ENCODE assay signal across 23 cellular contexts in the genomic region with DNA sequence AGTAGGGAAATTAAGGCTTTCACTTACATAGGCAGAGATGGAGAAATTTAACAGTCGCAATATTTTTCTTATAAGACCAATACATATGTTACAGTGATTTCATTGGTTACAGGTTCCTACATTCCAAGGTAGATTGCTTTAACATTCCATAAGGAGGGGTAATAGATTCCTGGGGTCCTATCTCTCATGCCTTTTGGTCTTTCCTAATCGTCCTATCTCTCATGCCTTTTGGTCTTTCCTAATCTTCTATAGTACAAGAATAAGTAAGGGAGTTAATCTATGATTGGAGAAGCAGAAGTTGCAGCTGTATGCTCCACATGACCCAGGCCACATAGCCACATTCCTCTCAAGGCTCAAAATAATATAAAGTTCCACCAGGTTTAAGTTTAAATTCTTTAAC.
"Had no signal": no experiment of that assay in that cellular context is flagged by ENCODE, and none has a peak within 500 bp of the region (broad histone marks: within the 10 kb centered on the region; RNA-seq: fewer than 3 reads in every experiment).

No MANE protein-coding gene starts in this region.

- H3K36me3 Mint-ChIP-seq: naive B cell had no signal

- H3K27ac Mint-ChIP-seq: activated CD4-positive, alpha-beta T cell treated with anti-CD3 and anti-CD28 coated beads, Interleukin-2, amount 10 ng/mL, durations not matched to agents 7 days and 5 days; dendritic cell treated with granulocyte-macrophage colony-stimulating factor and Interleukin-4, amounts not matched to agents 40 ng/mL and 50 ng/mL, for 4 days; naive B cell; T-helper 1 cell treated with Interleukin-12 subunit alpha and Interleukin-12 subunit beta and Interleukin-4 antibody, amounts not matched to agents 30 μg/mL and 1 μg/mL, for 36 hours had no signal

- H3K9me3 Mint-ChIP-seq: activated T-cell treated with anti-CD3 and anti-CD28 coated beads, Interleukin-2, amount 50 U/mL, for 4 hours; dendritic cell treated with granulocyte-macrophage colony-stimulating factor and Interleukin-4, amounts not matched to agents 40 ng/mL and 50 ng/mL, for 4 days; naive B cell; neural crest cell; T-helper 1 cell treated with Interleukin-12 subunit alpha and Interleukin-12 subunit beta and Interleukin-4 antibody, amounts not matched to agents 30 μg/mL and 1 μg/mL, for 36 hours had no signal

- H3K27ac ChIP-seq: heart right ventricle, left ventricle myocardium inferior, psoas muscle, sigmoid colon, spleen, thyroid gland, uterus had no signal

- H3K4me1 ChIP-seq: left ventricle myocardium inferior, psoas muscle, spleen, thyroid gland, uterus had no signal

- ATAC-seq: activated CD4-positive, CD25-positive, alpha-beta regulatory T cell treated with anti-CD3 and anti-CD28 coated beads, Interleukin-2, amount 50 U/mL, for 24 hours; activated T-cell treated with anti-CD3 and anti-CD28 coated beads, Interleukin-2, amount 50 U/mL, for 4 hours; esophagus mucosa; heart right ventricle; mucosa of descending colon; psoas muscle had no signal

- H3K4me3 ChIP-seq: heart right ventricle, left ventricle myocardium inferior, mucosa of descending colon, psoas muscle, sigmoid colon, spleen, thyroid gland, uterus had no signal

- H3K9me3 ChIP-seq: heart right ventricle, left ventricle myocardium inferior, mucosa of descending colon, psoas muscle, sigmoid colon, spleen, thyroid gland, uterus had no signal

- H3K4me1 Mint-ChIP-seq: activated CD4-positive, alpha-beta T cell treated with anti-CD3 and anti-CD28 coated beads, Interleukin-2, amount 10 ng/mL, durations not matched to agents 7 days and 5 days; naive B cell; neural crest cell had no signal

- H3K27me3 ChIP-seq: heart right ventricle, sigmoid colon, spleen, thyroid gland, uterus had no signal

- H3K36me3 ChIP-seq: heart right ventricle, left ventricle myocardium inferior, sigmoid colon, spleen, thyroid gland, uterus had no signal

- DNase-seq: activated CD4-positive, alpha-beta T cell treated with anti-CD3 and anti-CD28 coated beads, Interleukin-2, amount 10 ng/mL, durations not matched to agents 7 days and 5 days; activated CD8-positive, alpha-beta memory T cell treated with anti-CD3 and anti-CD28 coated beads, Interleukin-2, amount 50 U/mL, for 4 hours; activated naive CD4-positive, alpha-beta T cell treated with anti-CD3 and anti-CD28 coated beads, Interleukin-2, amount 50 U/mL, for 16 hours; activated T-cell treated with anti-CD3 and anti-CD28 coated beads, Interleukin-2, amount 50 U/mL, for 4 hours; effector CD8-positive, alpha-beta T cell; heart right ventricle; kidney glomerular epithelial cell; left ventricle myocardium inferior; mammary epithelial cell; mucosa of descending colon; naive B cell; psoas muscle; sigmoid colon; spleen; stimulated activated CD8-positive, alpha-beta memory T cell treated with anti-CD3 and anti-CD28 coated beads, Interleukin-4, amount 100 ng/mL, for 48 hours; stimulated activated naive CD4-positive, alpha-beta T cell; thyroid gland; uterus had no signal

- H3K4me3 Mint-ChIP-seq: activated CD4-positive, alpha-beta T cell treated with anti-CD3 and anti-CD28 coated beads, Interleukin-2, amount 10 ng/mL, durations not matched to agents 7 days and 5 days; activated T-cell treated with anti-CD3 and anti-CD28 coated beads, Interleukin-2, amount 50 U/mL, for 4 hours; dendritic cell treated with granulocyte-macrophage colony-stimulating factor and Interleukin-4, amounts not matched to agents 40 ng/mL and 50 ng/mL, for 4 days; naive B cell; neural crest cell; T-helper 1 cell treated with Interleukin-12 subunit alpha and Interleukin-12 subunit beta and Interleukin-4 antibody, amounts not matched to agents 30 μg/mL and 1 μg/mL, for 36 hours had no signal
